30 cellular contexts compared by ENCODE assay signal in genomic region chr3:43760951-43761350, GRCh38.
"Had no signal": no experiment of that assay in that cellular context is flagged by ENCODE, and none has a peak within 500 bp of the region (broad histone marks: within the 10 kb centered on the region; RNA-seq: fewer than 3 reads in every experiment).

No MANE protein-coding gene starts in this region.

- H3K4me3 Mint-ChIP-seq: activated CD4-positive, alpha-beta memory T cell treated with anti-CD3 and anti-CD28 coated beads for 36 hours; activated CD4-positive, alpha-beta T cell treated with anti-CD3 and anti-CD28 coated beads for 36 hours; activated CD4-positive, alpha-beta T cell treated with anti-CD3 and anti-CD28 coated beads, Interleukin-2, amount 10 ng/mL, durations not matched to agents 24 days and 14 days; activated CD8-positive, alpha-beta memory T cell treated with anti-CD3 and anti-CD28 coated beads, Interleukin-2, amount 10 ng/mL, durations not matched to agents 7 days and 5 days; activated CD8-positive, alpha-beta T cell treated with anti-CD3 and anti-CD28 coated beads, Interleukin-2, amount 10 ng/mL, durations not matched to agents 7 days and 5 days; activated naive CD8-positive, alpha-beta T cell; central memory CD8-positive, alpha-beta T cell; endodermal cell had no signal

- DNase-seq: activated CD4-positive, alpha-beta memory T cell treated with anti-CD3 and anti-CD28 coated beads for 36 hours; activated CD4-positive, alpha-beta T cell treated with anti-CD3 and anti-CD28 coated beads for 36 hours; activated CD4-positive, alpha-beta T cell treated with anti-CD3 and anti-CD28 coated beads, Interleukin-2, amount 10 ng/mL, durations not matched to agents 24 days and 14 days; activated CD4-positive, CD25-positive, alpha-beta regulatory T cell; activated CD4-positive, CD25-positive, alpha-beta regulatory T cell treated with anti-CD3 and anti-CD28 coated beads, Interleukin-2, amount 50 U/mL, for 72 hours; activated CD8-positive, alpha-beta memory T cell treated with anti-CD3 and anti-CD28 coated beads, Interleukin-2, amount 10 ng/mL, durations not matched to agents 7 days and 5 days; activated CD8-positive, alpha-beta memory T cell treated with anti-CD3 and anti-CD28 coated beads, Interleukin-2, amount 50 U/mL, for 4 hours; activated CD8-positive, alpha-beta T cell treated with anti-CD3 and anti-CD28 coated beads, Interleukin-2, amount 10 ng/mL, durations not matched to agents 7 days and 5 days; activated effector memory CD4-positive, alpha-beta T cell treated with Interleukin-2 at 50 U/mL for 16 hours; activated gamma-delta T cell treated with Interleukin-2 at 50 U/mL for 16 hours; activated naive CD4-positive, alpha-beta T cell treated with anti-CD3 and anti-CD28 coated beads, Interleukin-2, amount 50 U/mL, for 16 hours; activated naive CD4-positive, alpha-beta T cell treated with Interleukin-2 at 50 U/mL for 16 hours; activated T-cell treated with anti-CD3 and anti-CD28 coated beads, Interleukin-2, amount 50 U/mL, for 1 hour; activated T-cell treated with anti-CD3 and anti-CD28 coated beads, Interleukin-2, amount 50 U/mL, for 48 hours; amniotic stem cell; anterior cingulate cortex; brain microvascular endothelial cell; effector memory CD4-positive, alpha-beta T cell; endodermal cell; foreskin fibroblast; head of caudate nucleus; T-helper 1 cell; T-helper 2 cell had no signal

- FAIRE-seq: astrocyte, bronchial epithelial cell, colon, frontal cortex had no signal

- H3K9me3 Mint-ChIP-seq: activated CD4-positive, alpha-beta memory T cell treated with anti-CD3 and anti-CD28 coated beads for 36 hours; activated CD4-positive, alpha-beta T cell treated with anti-CD3 and anti-CD28 coated beads, Interleukin-2, amount 10 ng/mL, durations not matched to agents 24 days and 14 days; central memory CD8-positive, alpha-beta T cell; endodermal cell had no signal

- H3K36me3 ChIP-seq: brain microvascular endothelial cell had no signal

- H3K27ac Mint-ChIP-seq: activated CD4-positive, alpha-beta memory T cell treated with anti-CD3 and anti-CD28 coated beads for 36 hours; activated CD4-positive, alpha-beta T cell treated with anti-CD3 and anti-CD28 coated beads for 36 hours; activated CD4-positive, alpha-beta T cell treated with anti-CD3 and anti-CD28 coated beads, Interleukin-2, amount 10 ng/mL, durations not matched to agents 24 days and 14 days; activated CD8-positive, alpha-beta memory T cell treated with anti-CD3 and anti-CD28 coated beads, Interleukin-2, amount 10 ng/mL, durations not matched to agents 7 days and 5 days; activated CD8-positive, alpha-beta T cell treated with anti-CD3 and anti-CD28 coated beads, Interleukin-2, amount 10 ng/mL, durations not matched to agents 7 days and 5 days; activated naive CD8-positive, alpha-beta T cell; endodermal cell had no signal

- H3K27me3 ChIP-seq: brain microvascular endothelial cell had no signal

- H3K27ac ChIP-seq: brain microvascular endothelial cell had no signal

- H3K27me3 Mint-ChIP-seq: activated CD4-positive, alpha-beta memory T cell treated with anti-CD3 and anti-CD28 coated beads for 36 hours; activated CD4-positive, alpha-beta T cell treated with anti-CD3 and anti-CD28 coated beads for 36 hours; activated naive CD8-positive, alpha-beta T cell; central memory CD8-positive, alpha-beta T cell had no signal

- ATAC-seq: activated CD4-positive, alpha-beta T cell treated with anti-CD3 and anti-CD28 coated beads for 36 hours; activated CD8-positive, alpha-beta memory T cell treated with anti-CD3 and anti-CD28 coated beads, Interleukin-2, amount 10 ng/mL, durations not matched to agents 7 days and 5 days; activated CD8-positive, alpha-beta T cell treated with anti-CD3 and anti-CD28 coated beads, Interleukin-2, amount 10 ng/mL, durations not matched to agents 7 days and 5 days; esophagus mucosa had no signal

- H3K36me3 Mint-ChIP-seq: activated CD4-positive, alpha-beta memory T cell treated with anti-CD3 and anti-CD28 coated beads for 36 hours; activated CD8-positive, alpha-beta memory T cell treated with anti-CD3 and anti-CD28 coated beads, Interleukin-2, amount 10 ng/mL, durations not matched to agents 7 days and 5 days had no signal
